ENCODE assay signal across 12 cellular contexts in the genomic region with DNA sequence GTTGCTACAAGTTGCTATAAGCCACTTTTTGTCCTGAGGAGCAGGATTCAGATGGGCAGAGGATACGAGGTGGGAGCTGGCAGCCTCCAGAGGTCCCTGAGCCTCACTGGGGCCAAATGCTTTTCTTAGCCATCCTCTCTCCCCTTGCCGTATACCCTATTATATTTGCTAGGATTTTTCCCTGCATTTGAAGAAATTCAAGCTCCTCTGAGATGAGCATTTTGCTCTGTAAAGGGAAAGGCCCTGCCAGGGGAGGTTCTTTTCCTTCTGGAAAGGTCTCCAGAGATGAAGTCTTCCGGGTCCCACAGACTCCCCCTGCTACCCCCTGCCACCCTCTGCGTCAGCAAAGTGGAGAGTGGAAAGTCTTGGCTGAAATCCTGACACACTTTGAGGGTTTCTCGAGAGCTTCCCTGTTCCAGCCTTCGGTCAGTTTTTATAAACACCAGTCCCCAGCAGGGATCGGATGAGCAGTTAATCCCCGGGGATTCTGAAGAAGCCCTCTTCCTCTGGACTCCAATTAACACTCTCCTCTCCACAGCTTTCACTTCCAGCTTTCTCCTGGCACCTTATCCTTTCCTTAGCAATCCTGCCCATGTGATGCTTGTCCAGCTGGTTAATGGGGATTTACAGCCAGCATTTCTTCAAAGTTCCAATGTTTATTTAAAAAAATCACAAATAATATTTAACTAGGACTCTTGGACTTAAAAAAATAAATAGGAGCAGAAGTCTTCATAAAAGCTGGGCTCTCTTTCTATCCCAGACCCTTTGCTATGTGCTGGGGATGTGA. TPM values are rescaled to one million over a fixed set of nuclear protein-coding genes. Genes with fewer than 3 reads are reported as not detected.
DNase-seq lines count a peak whose midpoint lies in the region; ATAC-seq and TF ChIP-seq lines count a peak whose summit lies in the region.
"Had no signal": no experiment of that assay in that cellular context is flagged by ENCODE, and none has a peak within 500 bp of the region (broad histone marks: within the 10 kb centered on the region; RNA-seq: fewer than 3 reads in every experiment).

No MANE protein-coding gene starts in this region.

- DNase-seq in GM03348 (ENCODE audit: low spot score), result peak; percentile 17
- DNase-seq in mammary epithelial cell, result no peak
- peak in 1 of 2 donors; percentile 61 for DNase-seq in left lung
- DNase-seq in DMS153 (lab: John Stamatoyannopoulos, UW), result no peak
- DNase-seq in cerebellar nuclear complex (lab: John Stamatoyannopoulos, UW), result no peak
- no peak for DNase-seq in AML-193 (lab: John Stamatoyannopoulos, UW)
- DNase-seq: activated T-cell treated with anti-CD3 and anti-CD28 coated beads, Interleukin-2, amount 50 U/mL, for 1 hour; CD4-positive, alpha-beta T cell; NCI-H2029 treated with DMSO at 0.1 percent for 48 hours had no signal

- 9% methylated on average over 5 of the region's 8 CpGs for WGBS in mammary epithelial cell (ENCODE audit: low coverage, missing lambda C conversion rate)

- no TSS peak for BruUV-seq in mammary epithelial cell (replicated peaks; lab: Mats Ljungman, UMichigan)

- no peaks in the 10 kb centered on the region for H3K27me3 ChIP-seq in mammary epithelial cell (ENCODE audit: insufficient read depth, low read length)
- no peaks in the 10 kb centered on the region for H3K27me3 ChIP-seq in left lung
- H3K27me3 ChIP-seq: neutrophil had no signal

- no peak overlapping the region for H3K9ac ChIP-seq in mammary epithelial cell (ENCODE audit: insufficient read depth, low read length)

- peak overlapping the region; percentile 89 for H2AFZ ChIP-seq in mammary epithelial cell (ENCODE audit: low read depth, low read length)

- H3K4me2 ChIP-seq in mammary epithelial cell (ENCODE audit: insufficient read depth, low read depth, low read length), result peak overlapping the region; percentile 18

- intact Hi-C loops in mammary epithelial cell (cut with micrococcal nuclease), result no loop called here
- intact Hi-C loops in left lung (cut with DNase I), result no loop called here

- in situ Hi-C loops in mammary epithelial cell (cut with MboI; ENCODE audit: low sequenced_read_pairs in 2 of 2), result no loop called here

- ATAC-seq in left lung (peak; percentile 62), GM21576 (IDR thresholded peaks at IDR 0.05; ENCODE audit: unreplicated experiment) (no peak)

- dilution Hi-C loops in mammary epithelial cell (cut with HindIII; ENCODE audit: low sequenced_read_pairs), result no loop called here

- no peaks in the 10 kb centered on the region for H3K79me2 ChIP-seq in mammary epithelial cell (ENCODE audit: insufficient read depth, low read length)

- H3K4me3 ChIP-seq in mammary epithelial cell (replicated peaks in 1 of 3; ENCODE audit: insufficient read depth in 1 of 3, low read depth in 2 of 3, low read length in 3 of 3), result no peak overlapping the region
- no peak overlapping the region for H3K4me3 ChIP-seq in left lung
- no peak overlapping the region for H3K4me3 ChIP-seq in skin epidermis

- H3K9me3 ChIP-seq in mammary epithelial cell (replicated peaks; ENCODE audit: insufficient read depth, low read length) (no peaks in the 10 kb centered on the region), left lung (no peaks in the 10 kb centered on the region)
- H3K9me3 ChIP-seq: neutrophil had no signal

- CTCF ChIA-PET in mammary epithelial cell (lab: Charles Lee; ENCODE audit: low non-redundant PET), result no interaction called here

- H3K27ac ChIP-seq in mammary epithelial cell (ENCODE audit: insufficient read depth, low read depth, low read length) (peak overlapping the region; percentile 11), left lung (peak overlapping the region; percentile 57 to 84), skin epidermis (peak overlapping the region in 13 of 21 experiments; percentile 4 to 59 (median 50))
- H3K27ac ChIP-seq: neutrophil had no signal

- no peaks in the 10 kb centered on the region for H3K36me3 ChIP-seq in mammary epithelial cell (ENCODE audit: insufficient read depth, low read length)
- H3K36me3 ChIP-seq in left lung, result no peaks in the 10 kb centered on the region

- TF ChIP-seq CTCF in mammary epithelial cell (conservative IDR thresholded peaks at IDR 0.05 in 1 of 2, IDR thresholded peaks at IDR 0.05 in 1 of 2; ENCODE audit: extremely low read depth in 1 of 2, insufficient read depth in 1 of 2, low read depth in 1 of 2, low read length in 2 of 2) (no peak), left lung (IDR thresholded peaks at IDR 0.05) (no peak)

- no peaks in the 10 kb centered on the region for H4K20me1 ChIP-seq in mammary epithelial cell (ENCODE audit: insufficient read depth, low read length)

- H3K4me1 ChIP-seq in mammary epithelial cell (ENCODE audit: insufficient read depth, low read length), result peaks cover 31% of the 10 kb centered on the region
- H3K4me1 ChIP-seq in left lung, result peaks cover 39 to 78% of the 10 kb centered on the region in 2 donors

RNA-seq across cellular contexts. Expression of gene CYRIA, which starts 13.1 kb away (rescaled TPM):
- total RNA-seq in mammary epithelial cell (1 to 10 TPM; 1.1 to 2.0 TPM), left lung (10 to 100 TPM; 20.3 to 21.3 TPM)
- polyA plus RNA-seq in mammary epithelial cell, result 0.62 TPM
- polyA minus RNA-seq in mammary epithelial cell, result 3.7 TPM

Comparison
In these comparisons a context has a peak if more than half of its experiments do, and no peak if none do; other contexts are left out.
1. H3K27ac ChIP-seq: peak in every context shown above with its lines; median percentile 70 in left lung; 50 in skin epidermis; 11 in mammary epithelial cell.
2. RNA of gene CYRIA, which starts 13.1 kb away (total RNA-seq): 20.3 to 21.3 TPM in left lung; 1.1 to 2.0 TPM in mammary epithelial cell; every median in the first group is over 4 times any median in the second.